Comparison of ENCODE assay signal across 8 cellular contexts in the genomic region with DNA sequence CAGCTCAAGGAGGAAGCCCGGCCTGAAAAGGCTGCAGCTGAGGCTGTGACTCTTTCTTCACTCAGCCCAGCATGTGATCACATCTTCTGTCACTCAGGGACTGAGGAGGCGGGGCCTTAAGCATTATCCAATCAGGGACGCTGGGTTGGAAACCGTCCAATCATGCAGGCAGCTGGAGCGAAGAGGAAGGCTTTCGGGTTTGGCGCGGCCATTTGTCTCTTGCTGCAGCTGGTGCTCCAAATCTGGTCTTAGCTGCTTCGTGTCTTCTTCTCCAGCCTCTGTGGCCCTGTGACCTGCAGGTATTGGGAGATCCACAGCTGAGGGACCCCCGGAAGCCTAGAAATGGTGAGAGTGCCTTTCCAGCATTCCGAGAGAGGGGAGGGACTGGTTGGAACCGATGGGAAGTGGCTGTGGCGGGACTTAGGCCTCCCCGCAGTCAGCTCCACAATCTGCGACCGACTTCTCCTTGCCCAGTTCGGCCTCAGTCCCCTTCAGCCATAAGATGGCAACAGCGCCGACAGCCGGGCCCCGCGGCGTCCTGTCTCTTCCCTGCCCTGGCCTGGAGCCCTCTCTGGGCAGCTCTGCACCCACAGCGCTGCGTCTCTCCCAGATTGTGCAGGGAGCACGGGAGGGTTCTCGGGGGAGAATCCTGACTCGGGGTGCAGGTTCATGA. TPM values are rescaled to one million over a fixed set of nuclear protein-coding genes. Genes with fewer than 3 reads are reported as not detected.
DNase-seq lines count a peak whose midpoint lies in the region; ATAC-seq and TF ChIP-seq lines count a peak whose summit lies in the region.

A gene (plus strand): TSS at position 210 of the 673 bp plus-strand sequence. CDS start 133 bp downstream, at position 343.

- H3K9ac ChIP-seq in neuronal stem cell (ENCODE audit: low read depth, low read length, poor library complexity): peak within 1 kb of the TSS; percentile 79

- H2BK12ac ChIP-seq in neuronal stem cell (ENCODE audit: low read length): no peak within 1 kb of the TSS

- H3K79me2 ChIP-seq in PC-9 (ENCODE audit: low read depth): peaks cover 18% of the 10 kb centered on the region; the same call in 1 of the 2 replicates

- TF ChIP-seq EP300 in gastroesophageal sphincter (IDR thresholded peaks at IDR 0.05) (no peak), stomach (IDR thresholded peaks at IDR 0.05) (no peak)

- H4K20me1 ChIP-seq in PC-9 (ENCODE audit: insufficient read depth): no peaks in the 10 kb centered on the region

- H2AK5ac ChIP-seq in neuronal stem cell (ENCODE audit: low read depth, low read length): no peak within 1 kb of the TSS

- no peak within 1 kb of the TSS for H3K4ac ChIP-seq in neuronal stem cell (ENCODE audit: low read length)

- H3F3A ChIP-seq in PC-9 (ENCODE audit: insufficient read depth, low read depth): no peaks in the 10 kb centered on the region; the same call in 1 of the 2 replicates

- peak within 1 kb of the TSS; percentile 91 for H3K18ac ChIP-seq in neuronal stem cell (ENCODE audit: low read length)

- H3K9me2 ChIP-seq in PC-9 (ENCODE audit: insufficient read depth): no peaks in the 10 kb centered on the region

- H3K23ac ChIP-seq in neuronal stem cell (ENCODE audit: low read depth, low read length, poor library complexity): peak within 1 kb of the TSS; percentile 52

- no peaks in the 10 kb centered on the region for H3K36me3 ChIP-seq in PC-9 (ENCODE audit: low read depth)
- H3K36me3 ChIP-seq in gastroesophageal sphincter: no peaks in the 10 kb centered on the region
- peaks cover 4 to 30% of the 10 kb centered on the region in 2 donors for H3K36me3 ChIP-seq in neuronal stem cell (replicated peaks in 1 of 2; ENCODE audit: control insufficient read depth in 2 of 2, insufficient read depth in 2 of 2, low read length in 2 of 2)
- peaks cover 0 to 9% (median 0%) of the 10 kb centered on the region in 4 donors for H3K36me3 ChIP-seq in stomach

- no peak within 1 kb of the TSS for H3K27ac ChIP-seq in PC-9
- peak within 1 kb of the TSS in 3 of 4 donors; percentile 46 to 75 (median 67) for H3K27ac ChIP-seq in gastroesophageal sphincter
- peak within 1 kb of the TSS; percentile 89 for H3K27ac ChIP-seq in neuronal stem cell (replicated peaks; ENCODE audit: low read length)
- peak within 1 kb of the TSS; percentile 49 to 76 (median 71) for H3K27ac ChIP-seq in stomach

- WGBS in gastroesophageal sphincter (ENCODE audit: low coverage in 1 of 2), 2 donors: 0% methylated on average over 1 of the region's 28 CpGs
- WGBS in neuronal stem cell (ENCODE audit: extremely low coverage in 2 of 2, insufficient read length in 2 of 2, insufficient replicate concordance in 1 of 2), 2 donors: no CpG with 5 or more reads among the region's 28 CpGs
- 1 to 2% (median 2%) methylated on average over 24 to 28 of the region's 28 CpGs for WGBS in stomach, 5 donors

- CTCF ChIA-PET in PC-9 (lab: Charles Lee): no interaction called here

- peaks cover 1% of the 10 kb centered on the region for H3K79me1 ChIP-seq in neuronal stem cell (ENCODE audit: low read depth, low read length)

- H3K4me1 ChIP-seq in PC-9 (replicated peaks; ENCODE audit: insufficient read depth) (peaks cover 8% of the 10 kb centered on the region; the same call in 1 of the 2 replicates), gastroesophageal sphincter (peaks cover 0 to 18% (median 0%) of the 10 kb centered on the region in 3 donors), neuronal stem cell (ENCODE audit: control insufficient read depth in 2 of 2, insufficient read depth in 1 of 2, low read depth in 1 of 2, low read length in 2 of 2) (peaks cover 0 to 13% of the 10 kb centered on the region in 2 donors), stomach (peaks cover 8 to 25% (median 19%) of the 10 kb centered on the region in 4 donors)

- H3K27me3 ChIP-seq in PC-9 (ENCODE audit: insufficient read depth, low read depth): no peaks in the 10 kb centered on the region
- H3K27me3 ChIP-seq in gastroesophageal sphincter: no peaks in the 10 kb centered on the region
- H3K27me3 ChIP-seq in neuronal stem cell (ENCODE audit: control insufficient read depth in 3 of 3, insufficient read depth in 3 of 3, low read depth in 1 of 3, low read length in 3 of 3): no peaks in the 10 kb centered on the region
- H3K27me3 ChIP-seq in stomach: no peaks in the 10 kb centered on the region

- no peak within 1 kb of the TSS for H4K8ac ChIP-seq in neuronal stem cell (ENCODE audit: low read depth, low read length)

- intact Hi-C loops in PC-9 (cut with micrococcal nuclease; ENCODE audit: unreplicated experiment): loop anchor here (2.0 kb wide), 1 partner anchor 25 kb away; no protein-coding TSS in a partner anchor
- intact Hi-C loops in stomach (cut with DNase I; ENCODE audit: low total_unique reads): no loop called here

- H3K4me3 ChIP-seq in PC-9 (peak within 1 kb of the TSS; percentile 65), gastroesophageal sphincter (peak within 1 kb of the TSS; percentile 45 to 55), neuronal stem cell (ENCODE audit: low read length in 2 of 2) (peak within 1 kb of the TSS; percentile 65 to 95), stomach (peak within 1 kb of the TSS; percentile 50 to 78 (median 58))

- H2AFZ ChIP-seq in PC-9: peak within 1 kb of the TSS; percentile 94
- peak within 1 kb of the TSS; percentile 84 for H2AFZ ChIP-seq in neuronal stem cell (ENCODE audit: low read length)

- peak within 1 kb of the TSS; percentile 61 for H3K14ac ChIP-seq in neuronal stem cell (ENCODE audit: low read length)

- H4K91ac ChIP-seq in neuronal stem cell (ENCODE audit: low read depth, low read length, poor library complexity): no peak within 1 kb of the TSS

- TF ChIP-seq POLR2A in gastroesophageal sphincter (IDR thresholded peaks at IDR 0.05): no peak
- TF ChIP-seq POLR2A in stomach (IDR thresholded peaks at IDR 0.05): no peak

- TSS peak; percentile 46 for BruUV-seq in PC-9 (replicated peaks; lab: Mats Ljungman, UMichigan)

- peak within 1 kb of the TSS; percentile 91 for H3K4me2 ChIP-seq in PC-9
- H3K4me2 ChIP-seq in neuronal stem cell (ENCODE audit: insufficient read depth, low read length, poor library complexity, severe bottlenecking): peak within 1 kb of the TSS; percentile 75

- H2BK15ac ChIP-seq in neuronal stem cell (ENCODE audit: low read length): no peak within 1 kb of the TSS

- no peaks in the 10 kb centered on the region; the same call in 1 of the 2 replicates for H3K9me3 ChIP-seq in PC-9 (ENCODE audit: insufficient read depth, low read depth)
- no peaks in the 10 kb centered on the region for H3K9me3 ChIP-seq in gastroesophageal sphincter
- H3K9me3 ChIP-seq in neuronal stem cell (replicated peaks in 1 of 2; ENCODE audit: control insufficient read depth in 2 of 2, insufficient read depth in 1 of 2, low read depth in 1 of 2, low read length in 2 of 2): peaks cover 0 to 40% of the 10 kb centered on the region in 2 donors
- no peaks in the 10 kb centered on the region for H3K9me3 ChIP-seq in stomach

- DNase-seq in PC-9 (peak; percentile 81 to 95), neuronal stem cell (ENCODE audit: low spot score) (peak; percentile 95), stomach (peak; percentile 97), RKO (ENCODE audit: low spot score) (no peak)
- peak; percentile 31 to 69 (median 53) for DNase-seq in activated naive CD4-positive, alpha-beta T cell (lab: John Stamatoyannopoulos, UW)

- H2BK120ac ChIP-seq in neuronal stem cell (ENCODE audit: low read depth, low read length): no peak within 1 kb of the TSS

- POLR2A ChIA-PET in PC-9 (lab: Charles Lee; ENCODE audit: unreplicated experiment): interaction anchor here (0.6 to 1.1 kb wide), 3 partner anchors 12 to 34 kb away, joined by 3 to 5 read pairs (median 5); no protein-coding TSS in a partner anchor

- ATAC-seq in GM18508 (IDR thresholded peaks at IDR 0.05; ENCODE audit: insufficient read depth, unreplicated experiment): peak; percentile 72
- peak; percentile 82 for ATAC-seq in HG02973 (IDR thresholded peaks at IDR 0.05; ENCODE audit: unreplicated experiment)
- ATAC-seq in gastroesophageal sphincter: peak; percentile 99

- TF ChIP-seq CTCF in PC-9 (conservative IDR thresholded peaks at IDR 0.05): peak; percentile 21; the same call in 1 of the 2 replicates
- TF ChIP-seq CTCF in gastroesophageal sphincter (IDR thresholded peaks at IDR 0.05): no peak
- TF ChIP-seq CTCF in stomach (IDR thresholded peaks at IDR 0.05): no peak

- peak within 1 kb of the TSS; percentile 57 for H2BK5ac ChIP-seq in neuronal stem cell (ENCODE audit: low read length)

RNA-seq across cellular contexts. Expression of the gene that starts here (rescaled TPM):
- total RNA-seq in PC-9 (2021): 3.7 and 4.2 TPM in 2 replicates
- 1 to 10 TPM in 3 of 4 donors, under 1 TPM in 1; 0.12 to 2.5 (median 1.6) TPM for total RNA-seq in gastroesophageal sphincter
- 23.3 TPM for polyA plus RNA-seq in neuronal stem cell (2013, experiment 1 of 2)
- 24.6 TPM for polyA plus RNA-seq in neuronal stem cell (2013, experiment 2 of 2)
- total RNA-seq in stomach: 10 to 100 TPM in 1 of 5 donors, 1 to 10 TPM in 4; 1.7 to 67.1 (median 5.1) TPM
- 1 to 10 TPM; 1.4 to 2.2 (median 1.5) TPM for polyA plus RNA-seq in stomach
